9 cellular contexts compared by ENCODE assay signal in genomic region chr1:110004583-110004982, GRCh38. TPM values are rescaled to one million over a fixed set of nuclear protein-coding genes. Genes with fewer than 3 reads are reported as not detected.
DNase-seq lines count a peak whose midpoint lies in the region; ATAC-seq and TF ChIP-seq lines count a peak whose summit lies in the region.
"Had no signal": no experiment of that assay in that cellular context is flagged by ENCODE, and none has a peak within 500 bp of the region (broad histone marks: within the 10 kb centered on the region; RNA-seq: fewer than 3 reads in every experiment).

No MANE protein-coding gene starts in this region.

- WGBS in prostate gland, result 40% methylated on average over 1 of the region's 1 CpG

- peaks cover 8% of the 10 kb centered on the region; the same call in 1 of the 2 replicates for H3K36me3 ChIP-seq in OCI-LY1 (ENCODE audit: insufficient read depth, low read length)
- H3K36me3 ChIP-seq in prostate gland, result peaks cover 0 to 5% of the 10 kb centered on the region in 2 donors

- BruUV-seq in Calu3 (replicated peaks; lab: Mats Ljungman, UMichigan), result TSS peak; percentile 35

- no peaks in the 10 kb centered on the region for H4K20me1 ChIP-seq in OCI-LY1 (ENCODE audit: insufficient read depth, low read length)

- no peak overlapping the region for H3K9ac ChIP-seq in OCI-LY1 (ENCODE audit: low read length)

- H3K27ac ChIP-seq in OCI-LY1 (ENCODE audit: low read depth, low read length, poor library complexity, severe bottlenecking), result no peak overlapping the region
- peak overlapping the region; percentile 50 to 53 for H3K27ac ChIP-seq in prostate gland
- H3K27ac ChIP-seq: VCaP had no signal

- TF ChIP-seq CTCF in Calu3 (IDR thresholded peaks at IDR 0.05; ENCODE audit: unreplicated experiment), result no peak
- no peak for TF ChIP-seq CTCF in OCI-LY1 (IDR thresholded peaks at IDR 0.05; ENCODE audit: low read length)
- no peak for TF ChIP-seq CTCF in epithelial cell of proximal tubule (conservative IDR thresholded peaks at IDR 0.05; ENCODE audit: low read depth, low read length)
- no peak for TF ChIP-seq CTCF in prostate gland (IDR thresholded peaks at IDR 0.05)

- peak overlapping the region; percentile 67 for H3K4me3 Mint-ChIP-seq in Calu3 (ENCODE audit: low read depth, unreplicated experiment)

- H3K9me3 ChIP-seq in OCI-LY1 (ENCODE audit: low read length), result no peaks in the 10 kb centered on the region
- H3K9me3 ChIP-seq in prostate gland, result no peaks in the 10 kb centered on the region

- H3K4me1 ChIP-seq in OCI-LY1 (ENCODE audit: insufficient read depth, low read length, severe bottlenecking), result peaks cover 45% of the 10 kb centered on the region
- peaks cover 8% of the 10 kb centered on the region for H3K4me1 ChIP-seq in prostate gland (replicated peaks)

- H3F3A ChIP-seq in OCI-LY1 (ENCODE audit: insufficient read depth, low read length), result no peaks in the 10 kb centered on the region

- no peaks in the 10 kb centered on the region for H3K9me2 ChIP-seq in OCI-LY1 (ENCODE audit: low read depth, low read length)

- CTCF ChIA-PET in Calu3 (lab: Charles Lee), result interaction anchor here (0.6 to 1.4 kb wide), 3 partner anchors 19 to 1615 kb away, joined by 3 to 12 read pairs (median 4); partner anchors contain the start of genes AHCYL1 and RAP1A

- H3K27me3 Mint-ChIP-seq in Calu3 (ENCODE audit: unreplicated experiment), result no peaks in the 10 kb centered on the region

- peak overlapping the region; percentile 83 for H3K27ac Mint-ChIP-seq in Calu3 (ENCODE audit: unreplicated experiment)

- intact Hi-C loops in Calu3 (cut with micrococcal nuclease; ENCODE audit: unreplicated experiment) (no loop called here), prostate gland (cut with DNase I) (no loop called here)

- no peak for TF ChIP-seq POLR2A in prostate gland (IDR thresholded peaks at IDR 0.05)

- ATAC-seq in activated CD4-positive, CD25-positive, alpha-beta regulatory T cell treated with anti-CD3 and anti-CD28 coated beads, Interleukin-2, amount 50 U/mL, for 24 hours, result no peak
- ATAC-seq in HG02642 (IDR thresholded peaks at IDR 0.05; ENCODE audit: poor library complexity, unreplicated experiment), result no peak

- H3K79me2 ChIP-seq in OCI-LY1 (ENCODE audit: insufficient read depth, low read length), result no peaks in the 10 kb centered on the region

- H2AFZ ChIP-seq in OCI-LY1 (ENCODE audit: low read length), result no peak overlapping the region

- no peak for DNase-seq in Calu3
- no peak for DNase-seq in epithelial cell of proximal tubule (ENCODE audit: low read depth)
- DNase-seq in prostate gland (ENCODE audit: low spot score), result no peak
- no peak for DNase-seq in stimulated activated CD4-positive, alpha-beta T cell treated with anti-CD3 and anti-CD28 coated beads, Interleukin-12 subunit alpha, Interleukin-12 subunit beta, amount 100 ng/mL, for 4 hours
- no peak for DNase-seq in SHP77 treated with DMSO at 0.1 percent for 48 hours (lab: John Stamatoyannopoulos, UW)

- H3K4me1 Mint-ChIP-seq in Calu3 (ENCODE audit: low read depth, unreplicated experiment), result peaks cover 37% of the 10 kb centered on the region

- H3K27me3 ChIP-seq in OCI-LY1 (ENCODE audit: insufficient read depth, low read length) (no peaks in the 10 kb centered on the region), prostate gland (replicated peaks; ENCODE audit: insufficient read depth) (no peaks in the 10 kb centered on the region)

- H3K9me3 Mint-ChIP-seq in Calu3 (ENCODE audit: low read depth, unreplicated experiment), result no peaks in the 10 kb centered on the region

- H3K4me2 ChIP-seq in OCI-LY1 (ENCODE audit: low read length), result peak overlapping the region; percentile 42

- H3K4me3 ChIP-seq in OCI-LY1 (ENCODE audit: low read depth, low read length, poor library complexity, severe bottlenecking) (peak overlapping the region; percentile 20), epithelial cell of proximal tubule (ENCODE audit: low read depth, low read length) (peak overlapping the region; percentile 46), prostate gland (no peak overlapping the region)

- H3K36me3 Mint-ChIP-seq in Calu3 (ENCODE audit: insufficient read depth, unreplicated experiment), result peaks cover 16% of the 10 kb centered on the region

RNA-seq across cellular contexts. Expression of gene AHCYL1, which starts 20.0 kb away (rescaled TPM):
- total RNA-seq in Calu3 (2022) (54.2 and 56.5 TPM in 2 replicates), epithelial cell of proximal tubule (46.4 and 54.9 TPM in 2 replicates), prostate gland (10 to 100 TPM; 47.5 to 51.5 TPM)

RNA-seq across cellular contexts. Expression of gene STRIP1, which starts 29.8 kb away (rescaled TPM):
- total RNA-seq in Calu3 (2022), result 27.5 and 28.4 TPM in 2 replicates
- total RNA-seq in epithelial cell of proximal tubule, result 28.6 and 28.9 TPM in 2 replicates
- total RNA-seq in prostate gland, result 10 to 100 TPM; 36.8 to 73.2 TPM

Comparison
In these comparisons a context has a peak if more than half of its experiments do, and no peak if none do; other contexts are left out.
1. H3K4me3 ChIP-seq: peak in OCI-LY1 (single experiment) and epithelial cell of proximal tubule (single experiment); none in prostate gland (0 of 2).